In the genomic region with DNA sequence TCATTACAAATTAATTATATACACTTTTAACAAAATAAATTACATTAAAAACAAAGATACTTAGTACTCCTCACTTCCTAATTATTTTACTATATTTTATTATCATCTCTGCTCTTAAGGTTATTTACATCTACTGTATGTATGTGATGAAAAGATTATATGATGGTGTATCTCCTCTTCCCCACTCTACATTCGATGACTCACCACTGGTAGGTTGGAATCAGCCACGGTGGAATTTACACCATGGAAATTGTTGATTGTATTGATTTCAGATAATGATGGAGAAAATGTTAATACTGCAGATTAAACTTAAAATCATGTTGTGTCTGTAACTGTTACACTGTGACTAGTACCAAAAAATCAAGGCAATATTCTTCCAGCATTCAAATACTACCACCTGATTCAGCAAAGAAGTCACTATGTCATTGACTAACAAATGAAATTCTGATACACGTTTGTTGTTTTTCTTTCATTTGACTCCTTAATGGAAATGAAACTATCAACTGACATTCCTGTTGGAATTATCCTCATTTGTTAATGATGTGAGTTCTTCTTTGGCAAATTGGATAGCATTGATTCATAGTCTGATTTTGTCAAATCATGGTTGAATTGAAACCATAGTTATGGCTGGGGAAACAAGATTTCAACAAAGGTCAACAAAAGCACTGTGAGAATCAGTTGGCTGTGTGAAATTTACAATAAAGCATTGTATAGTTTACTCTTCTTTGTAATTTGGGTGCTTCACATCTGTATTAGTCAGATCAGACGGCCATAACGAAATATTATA, we compare ENCODE assay signal across 1 cellular context.
TF ChIP-seq lines count a peak whose summit lies in the region.

No MANE protein-coding gene starts in this region.

TF ChIP-seq in K562, 482 proteins besides CTCF, POLR2A, EP300 and RAD21 (continued from another document):
- TF ChIP-seq, protein P1, sequence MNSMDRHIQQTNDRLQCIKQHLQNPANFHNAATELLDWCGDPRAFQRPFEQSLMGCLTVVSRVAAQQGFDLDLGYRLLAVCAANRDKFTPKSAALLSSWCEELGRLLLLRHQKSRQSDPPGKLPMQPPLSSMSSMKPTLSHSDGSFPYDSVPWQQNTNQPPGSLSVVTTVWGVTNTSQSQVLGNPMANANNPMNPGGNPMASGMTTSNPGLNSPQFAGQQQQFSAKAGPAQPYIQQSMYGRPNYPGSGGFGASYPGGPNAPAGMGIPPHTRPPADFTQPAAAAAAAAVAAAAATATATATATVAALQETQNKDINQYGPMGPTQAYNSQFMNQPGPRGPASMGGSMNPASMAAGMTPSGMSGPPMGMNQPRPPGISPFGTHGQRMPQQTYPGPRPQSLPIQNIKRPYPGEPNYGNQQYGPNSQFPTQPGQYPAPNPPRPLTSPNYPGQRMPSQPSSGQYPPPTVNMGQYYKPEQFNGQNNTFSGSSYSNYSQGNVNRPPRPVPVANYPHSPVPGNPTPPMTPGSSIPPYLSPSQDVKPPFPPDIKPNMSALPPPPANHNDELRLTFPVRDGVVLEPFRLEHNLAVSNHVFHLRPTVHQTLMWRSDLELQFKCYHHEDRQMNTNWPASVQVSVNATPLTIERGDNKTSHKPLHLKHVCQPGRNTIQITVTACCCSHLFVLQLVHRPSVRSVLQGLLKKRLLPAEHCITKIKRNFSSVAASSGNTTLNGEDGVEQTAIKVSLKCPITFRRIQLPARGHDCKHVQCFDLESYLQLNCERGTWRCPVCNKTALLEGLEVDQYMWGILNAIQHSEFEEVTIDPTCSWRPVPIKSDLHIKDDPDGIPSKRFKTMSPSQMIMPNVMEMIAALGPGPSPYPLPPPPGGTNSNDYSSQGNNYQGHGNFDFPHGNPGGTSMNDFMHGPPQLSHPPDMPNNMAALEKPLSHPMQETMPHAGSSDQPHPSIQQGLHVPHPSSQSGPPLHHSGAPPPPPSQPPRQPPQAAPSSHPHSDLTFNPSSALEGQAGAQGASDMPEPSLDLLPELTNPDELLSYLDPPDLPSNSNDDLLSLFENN (IDR thresholded peaks at IDR 0.05; ENCODE audit: low read depth in 2 of 2, low read length in 2 of 2): no peak
- peak; percentile 86 for TF ChIP-seq JUND (IDR thresholded peaks at IDR 0.05; ENCODE audit: borderline replicate concordance, low read depth, low read length)
- peak; percentile 83; the same call in 2 of the 3 replicates for TF ChIP-seq JUND (tag; IDR thresholded peaks at IDR 0.05; ENCODE audit: borderline replicate concordance, low read depth, low read length)
- TF ChIP-seq, protein P2, sequence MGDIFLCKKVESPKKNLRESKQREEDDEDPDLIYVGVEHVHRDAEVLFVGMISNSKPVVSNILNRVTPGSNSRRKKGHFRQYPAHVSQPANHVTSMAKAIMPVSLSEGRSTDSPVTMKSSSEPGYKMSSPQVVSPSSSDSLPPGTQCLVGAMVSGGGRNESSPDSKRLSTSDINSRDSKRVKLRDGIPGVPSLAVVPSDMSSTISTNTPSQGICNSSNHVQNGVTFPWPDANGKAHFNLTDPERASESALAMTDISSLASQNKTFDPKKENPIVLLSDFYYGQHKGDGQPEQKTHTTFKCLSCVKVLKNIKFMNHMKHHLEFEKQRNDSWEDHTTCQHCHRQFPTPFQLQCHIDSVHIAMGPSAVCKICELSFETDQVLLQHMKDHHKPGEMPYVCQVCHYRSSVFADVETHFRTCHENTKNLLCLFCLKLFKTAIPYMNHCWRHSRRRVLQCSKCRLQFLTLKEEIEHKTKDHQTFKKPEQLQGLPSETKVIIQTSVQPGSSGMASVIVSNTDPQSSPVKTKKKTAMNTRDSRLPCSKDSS (IDR thresholded peaks at IDR 0.05; ENCODE audit: low read depth, partially characterized antibody): no peak
- peak; percentile 78 for TF ChIP-seq FOSL1 (tag; conservative IDR thresholded peaks at IDR 0.05)
- TF ChIP-seq, protein P3, sequence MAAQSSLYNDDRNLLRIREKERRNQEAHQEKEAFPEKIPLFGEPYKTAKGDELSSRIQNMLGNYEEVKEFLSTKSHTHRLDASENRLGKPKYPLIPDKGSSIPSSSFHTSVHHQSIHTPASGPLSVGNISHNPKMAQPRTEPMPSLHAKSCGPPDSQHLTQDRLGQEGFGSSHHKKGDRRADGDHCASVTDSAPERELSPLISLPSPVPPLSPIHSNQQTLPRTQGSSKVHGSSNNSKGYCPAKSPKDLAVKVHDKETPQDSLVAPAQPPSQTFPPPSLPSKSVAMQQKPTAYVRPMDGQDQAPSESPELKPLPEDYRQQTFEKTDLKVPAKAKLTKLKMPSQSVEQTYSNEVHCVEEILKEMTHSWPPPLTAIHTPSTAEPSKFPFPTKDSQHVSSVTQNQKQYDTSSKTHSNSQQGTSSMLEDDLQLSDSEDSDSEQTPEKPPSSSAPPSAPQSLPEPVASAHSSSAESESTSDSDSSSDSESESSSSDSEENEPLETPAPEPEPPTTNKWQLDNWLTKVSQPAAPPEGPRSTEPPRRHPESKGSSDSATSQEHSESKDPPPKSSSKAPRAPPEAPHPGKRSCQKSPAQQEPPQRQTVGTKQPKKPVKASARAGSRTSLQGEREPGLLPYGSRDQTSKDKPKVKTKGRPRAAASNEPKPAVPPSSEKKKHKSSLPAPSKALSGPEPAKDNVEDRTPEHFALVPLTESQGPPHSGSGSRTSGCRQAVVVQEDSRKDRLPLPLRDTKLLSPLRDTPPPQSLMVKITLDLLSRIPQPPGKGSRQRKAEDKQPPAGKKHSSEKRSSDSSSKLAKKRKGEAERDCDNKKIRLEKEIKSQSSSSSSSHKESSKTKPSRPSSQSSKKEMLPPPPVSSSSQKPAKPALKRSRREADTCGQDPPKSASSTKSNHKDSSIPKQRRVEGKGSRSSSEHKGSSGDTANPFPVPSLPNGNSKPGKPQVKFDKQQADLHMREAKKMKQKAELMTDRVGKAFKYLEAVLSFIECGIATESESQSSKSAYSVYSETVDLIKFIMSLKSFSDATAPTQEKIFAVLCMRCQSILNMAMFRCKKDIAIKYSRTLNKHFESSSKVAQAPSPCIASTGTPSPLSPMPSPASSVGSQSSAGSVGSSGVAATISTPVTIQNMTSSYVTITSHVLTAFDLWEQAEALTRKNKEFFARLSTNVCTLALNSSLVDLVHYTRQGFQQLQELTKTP (IDR thresholded peaks at IDR 0.05; ENCODE audit: low read depth in 1 of 2, partially characterized antibody in 2 of 2): no peak
- TF ChIP-seq ZNF695 (CRISPR knock-in tag; IDR thresholded peaks at IDR 0.05): no peak
- TF ChIP-seq ZFX (CRISPR knock-in tag; IDR thresholded peaks at IDR 0.05): no peak
- no peak for TF ChIP-seq MECOM (CRISPR knock-in tag; IDR thresholded peaks at IDR 0.05)
- TF ChIP-seq CEBPB (tag; IDR thresholded peaks at IDR 0.05): no peak
- TF ChIP-seq NFE2 (IDR thresholded peaks at IDR 0.05; ENCODE audit: low read depth): peak; percentile 10; the same call in 1 of the 2 replicates
- no peak for TF ChIP-seq NELFE (IDR thresholded peaks at IDR 0.05; ENCODE audit: insufficient read depth, insufficient read length)
- no peak for TF ChIP-seq SRSF7 (optimal IDR thresholded peaks at IDR 0.05; ENCODE audit: low read depth, low read length)
- TF ChIP-seq CCAR2 (IDR thresholded peaks at IDR 0.05; ENCODE audit: low read depth, low read length): no peak
- no peak for TF ChIP-seq CHD2 (IDR thresholded peaks at IDR 0.05; ENCODE audit: low read depth, low read length)
- TF ChIP-seq, protein P4, sequence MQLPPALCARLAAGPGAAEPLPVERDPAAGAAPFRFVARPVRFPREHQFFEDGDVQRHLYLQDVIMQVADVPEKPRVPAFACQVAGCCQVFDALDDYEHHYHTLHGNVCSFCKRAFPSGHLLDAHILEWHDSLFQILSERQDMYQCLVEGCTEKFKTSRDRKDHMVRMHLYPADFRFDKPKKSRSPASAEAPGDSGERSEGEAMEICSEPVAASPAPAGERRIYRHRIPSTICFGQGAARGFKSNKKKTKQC (CRISPR knock-in tag; IDR thresholded peaks at IDR 0.05): no peak
- TF ChIP-seq ERF (CRISPR knock-in tag; IDR thresholded peaks at IDR 0.05): no peak
- TF ChIP-seq MYNN (IDR thresholded peaks at IDR 0.05): no peak
- TF ChIP-seq MYNN (CRISPR knock-in tag; IDR thresholded peaks at IDR 0.05): no peak
- no peak for TF ChIP-seq TRIM24 (IDR thresholded peaks at IDR 0.05)
- TF ChIP-seq, protein P5, sequence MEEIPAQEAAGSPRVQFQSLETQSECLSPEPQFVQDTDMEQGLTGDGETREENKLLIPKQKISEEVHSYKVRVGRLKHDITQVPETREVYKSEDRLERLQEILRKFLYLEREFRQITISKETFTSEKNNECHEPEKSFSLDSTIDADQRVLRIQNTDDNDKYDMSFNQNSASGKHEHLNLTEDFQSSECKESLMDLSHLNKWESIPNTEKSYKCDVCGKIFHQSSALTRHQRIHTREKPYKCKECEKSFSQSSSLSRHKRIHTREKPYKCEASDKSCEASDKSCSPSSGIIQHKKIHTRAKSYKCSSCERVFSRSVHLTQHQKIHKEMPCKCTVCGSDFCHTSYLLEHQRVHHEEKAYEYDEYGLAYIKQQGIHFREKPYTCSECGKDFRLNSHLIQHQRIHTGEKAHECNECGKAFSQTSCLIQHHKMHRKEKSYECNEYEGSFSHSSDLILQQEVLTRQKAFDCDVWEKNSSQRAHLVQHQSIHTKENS (CRISPR knock-in tag; IDR thresholded peaks at IDR 0.05): no peak
- TF ChIP-seq ETS2 (tag; IDR thresholded peaks at IDR 0.05; ENCODE audit: borderline replicate concordance, poor library complexity, severe bottlenecking): no peak
- no peak for TF ChIP-seq ZNF143 (CRISPR knock-in tag; IDR thresholded peaks at IDR 0.05)
- TF ChIP-seq, protein P6, sequence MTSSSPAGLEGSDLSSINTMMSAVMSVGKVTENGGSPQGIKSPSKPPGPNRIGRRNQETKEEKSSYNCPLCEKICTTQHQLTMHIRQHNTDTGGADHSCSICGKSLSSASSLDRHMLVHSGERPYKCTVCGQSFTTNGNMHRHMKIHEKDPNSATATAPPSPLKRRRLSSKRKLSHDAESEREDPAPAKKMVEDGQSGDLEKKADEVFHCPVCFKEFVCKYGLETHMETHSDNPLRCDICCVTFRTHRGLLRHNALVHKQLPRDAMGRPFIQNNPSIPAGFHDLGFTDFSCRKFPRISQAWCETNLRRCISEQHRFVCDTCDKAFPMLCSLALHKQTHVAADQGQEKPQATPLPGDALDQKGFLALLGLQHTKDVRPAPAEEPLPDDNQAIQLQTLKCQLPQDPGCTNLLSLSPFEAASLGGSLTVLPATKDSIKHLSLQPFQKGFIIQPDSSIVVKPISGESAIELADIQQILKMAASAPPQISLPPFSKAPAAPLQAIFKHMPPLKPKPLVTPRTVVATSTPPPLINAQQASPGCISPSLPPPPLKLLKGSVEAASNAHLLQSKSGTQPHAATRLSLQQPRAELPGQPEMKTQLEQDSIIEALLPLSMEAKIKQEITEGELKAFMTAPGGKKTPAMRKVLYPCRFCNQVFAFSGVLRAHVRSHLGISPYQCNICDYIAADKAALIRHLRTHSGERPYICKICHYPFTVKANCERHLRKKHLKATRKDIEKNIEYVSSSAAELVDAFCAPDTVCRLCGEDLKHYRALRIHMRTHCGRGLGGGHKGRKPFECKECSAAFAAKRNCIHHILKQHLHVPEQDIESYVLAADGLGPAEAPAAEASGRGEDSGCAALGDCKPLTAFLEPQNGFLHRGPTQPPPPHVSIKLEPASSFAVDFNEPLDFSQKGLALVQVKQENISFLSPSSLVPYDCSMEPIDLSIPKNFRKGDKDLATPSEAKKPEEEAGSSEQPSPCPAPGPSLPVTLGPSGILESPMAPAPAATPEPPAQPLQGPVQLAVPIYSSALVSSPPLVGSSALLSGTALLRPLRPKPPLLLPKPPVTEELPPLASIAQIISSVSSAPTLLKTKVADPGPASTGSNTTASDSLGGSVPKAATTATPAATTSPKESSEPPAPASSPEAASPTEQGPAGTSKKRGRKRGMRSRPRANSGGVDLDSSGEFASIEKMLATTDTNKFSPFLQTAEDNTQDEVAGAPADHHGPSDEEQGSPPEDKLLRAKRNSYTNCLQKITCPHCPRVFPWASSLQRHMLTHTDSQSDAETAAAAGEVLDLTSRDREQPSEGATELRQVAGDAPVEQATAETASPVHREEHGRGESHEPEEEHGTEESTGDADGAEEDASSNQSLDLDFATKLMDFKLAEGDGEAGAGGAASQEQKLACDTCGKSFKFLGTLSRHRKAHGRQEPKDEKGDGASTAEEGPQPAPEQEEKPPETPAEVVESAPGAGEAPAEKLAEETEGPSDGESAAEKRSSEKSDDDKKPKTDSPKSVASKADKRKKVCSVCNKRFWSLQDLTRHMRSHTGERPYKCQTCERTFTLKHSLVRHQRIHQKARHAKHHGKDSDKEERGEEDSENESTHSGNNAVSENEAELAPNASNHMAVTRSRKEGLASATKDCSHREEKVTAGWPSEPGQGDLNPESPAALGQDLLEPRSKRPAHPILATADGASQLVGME (CRISPR knock-in tag; IDR thresholded peaks at IDR 0.05): no peak
- TF ChIP-seq CHD4 (IDR thresholded peaks at IDR 0.05; ENCODE audit: insufficient read depth, insufficient replicate concordance, low read depth, low read length, poor library complexity, severe bottlenecking): no peak
- peak; percentile 42 for TF ChIP-seq FOS (IDR thresholded peaks at IDR 0.05; ENCODE audit: extremely low read depth, insufficient read length)
- TF ChIP-seq, protein P7, sequence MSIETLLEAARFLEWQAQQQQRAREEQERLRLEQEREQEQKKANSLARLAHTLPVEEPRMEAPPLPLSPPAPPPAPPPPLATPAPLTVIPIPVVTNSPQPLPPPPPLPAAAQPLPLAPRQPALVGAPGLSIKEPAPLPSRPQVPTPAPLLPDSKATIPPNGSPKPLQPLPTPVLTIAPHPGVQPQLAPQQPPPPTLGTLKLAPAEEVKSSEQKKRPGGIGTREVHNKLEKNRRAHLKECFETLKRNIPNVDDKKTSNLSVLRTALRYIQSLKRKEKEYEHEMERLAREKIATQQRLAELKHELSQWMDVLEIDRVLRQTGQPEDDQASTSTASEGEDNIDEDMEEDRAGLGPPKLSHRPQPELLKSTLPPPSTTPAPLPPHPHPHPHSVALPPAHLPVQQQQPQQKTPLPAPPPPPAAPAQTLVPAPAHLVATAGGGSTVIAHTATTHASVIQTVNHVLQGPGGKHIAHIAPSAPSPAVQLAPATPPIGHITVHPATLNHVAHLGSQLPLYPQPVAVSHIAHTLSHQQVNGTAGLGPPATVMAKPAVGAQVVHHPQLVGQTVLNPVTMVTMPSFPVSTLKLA (conservative IDR thresholded peaks at IDR 0.05): 0 out of 4 replicates have a peak, but pooled peaks of 1 of the 2 experiments have one; percentile 16
- TF ChIP-seq TCF7L2 (IDR thresholded peaks at IDR 0.05; ENCODE audit: low read depth, low read length): no peak
- TF ChIP-seq CXXC5 (CRISPR knock-in tag; IDR thresholded peaks at IDR 0.05): no peak
- TF ChIP-seq, protein P8, sequence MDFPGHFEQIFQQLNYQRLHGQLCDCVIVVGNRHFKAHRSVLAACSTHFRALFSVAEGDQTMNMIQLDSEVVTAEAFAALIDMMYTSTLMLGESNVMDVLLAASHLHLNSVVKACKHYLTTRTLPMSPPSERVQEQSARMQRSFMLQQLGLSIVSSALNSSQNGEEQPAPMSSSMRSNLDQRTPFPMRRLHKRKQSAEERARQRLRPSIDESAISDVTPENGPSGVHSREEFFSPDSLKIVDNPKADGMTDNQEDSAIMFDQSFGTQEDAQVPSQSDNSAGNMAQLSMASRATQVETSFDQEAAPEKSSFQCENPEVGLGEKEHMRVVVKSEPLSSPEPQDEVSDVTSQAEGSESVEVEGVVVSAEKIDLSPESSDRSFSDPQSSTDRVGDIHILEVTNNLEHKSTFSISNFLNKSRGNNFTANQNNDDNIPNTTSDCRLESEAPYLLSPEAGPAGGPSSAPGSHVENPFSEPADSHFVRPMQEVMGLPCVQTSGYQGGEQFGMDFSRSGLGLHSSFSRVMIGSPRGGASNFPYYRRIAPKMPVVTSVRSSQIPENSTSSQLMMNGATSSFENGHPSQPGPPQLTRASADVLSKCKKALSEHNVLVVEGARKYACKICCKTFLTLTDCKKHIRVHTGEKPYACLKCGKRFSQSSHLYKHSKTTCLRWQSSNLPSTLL (IDR thresholded peaks at IDR 0.05): no peak
- no peak for TF ChIP-seq NCOA6 (IDR thresholded peaks at IDR 0.05)
